11 cellular contexts compared by ENCODE assay signal in genomic region chr7:20113423-20114027, GRCh38.
A peak's percentile ranks its signal among the peaks of the same experiment; 100 is the strongest.
DNase-seq lines count a peak whose midpoint lies in the region; ATAC-seq and TF ChIP-seq lines count a peak whose summit lies in the region.
"Had no signal": no experiment of that assay in that cellular context is flagged by ENCODE, and none has a peak within 500 bp of the region (broad histone marks: within the 10 kb centered on the region; RNA-seq: fewer than 3 reads in every experiment).

No MANE protein-coding gene starts in this region.

- no peak for TF ChIP-seq POLR2A in sigmoid colon (IDR thresholded peaks at IDR 0.05)

- H3K27me3 ChIP-seq in BLaER1 (no peaks in the 10 kb centered on the region), OCI-LY3 (ENCODE audit: low read depth, low read length) (no peaks in the 10 kb centered on the region), sigmoid colon (no peaks in the 10 kb centered on the region)
- H3K27me3 ChIP-seq: gastroesophageal sphincter had no signal

- no peaks in the 10 kb centered on the region for H3K9me3 Mint-ChIP-seq in activated CD8-positive, alpha-beta T cell treated with anti-CD3 and anti-CD28 coated beads for 36 hours

- peaks cover 18% of the 10 kb centered on the region for H3K4me1 Mint-ChIP-seq in activated CD8-positive, alpha-beta T cell treated with anti-CD3 and anti-CD28 coated beads for 36 hours (ENCODE audit: low read depth)

- H2AFZ ChIP-seq in OCI-LY3 (ENCODE audit: low read depth, low read length), result no peak overlapping the region

- CTCF ChIA-PET in activated CD8-positive, alpha-beta T cell treated with anti-CD3 and anti-CD28 coated beads for 36 hours (lab: Charles Lee), result no interaction called here

- no peak overlapping the region for H3K27ac Mint-ChIP-seq in activated CD8-positive, alpha-beta T cell treated with anti-CD3 and anti-CD28 coated beads for 36 hours

- H3K4me3 ChIP-seq in BLaER1 (no peak overlapping the region), OCI-LY3 (ENCODE audit: low read length) (peak overlapping the region; percentile 29), sigmoid colon (no peak overlapping the region)
- H3K4me3 ChIP-seq: gastroesophageal sphincter had no signal

- no peaks in the 10 kb centered on the region for H4K20me1 ChIP-seq in BLaER1
- no peaks in the 10 kb centered on the region for H4K20me1 ChIP-seq in OCI-LY3 (ENCODE audit: insufficient read depth, low read length)

- H3K9ac ChIP-seq in BLaER1 (no peak overlapping the region), OCI-LY3 (ENCODE audit: low read length) (peak overlapping the region; percentile 12; the same call in 1 of the 2 replicates)
- H3K9ac ChIP-seq: SK-N-SH had no signal

- TF ChIP-seq CTCF in OCI-LY3 (IDR thresholded peaks at IDR 0.05; ENCODE audit: low read depth, low read length) (peak; percentile 5; the same call in 1 of the 2 replicates), sigmoid colon (IDR thresholded peaks at IDR 0.05) (no peak)
- TF ChIP-seq CTCF in activated CD8-positive, alpha-beta T cell treated with anti-CD3 and anti-CD28 coated beads for 36 hours (IDR thresholded peaks at IDR 0.05), result no peak

- H3K4me3 Mint-ChIP-seq in activated CD8-positive, alpha-beta T cell treated with anti-CD3 and anti-CD28 coated beads for 36 hours, result no peak overlapping the region

- H3K4me2 ChIP-seq in BLaER1, result 0 out of 2 replicates have a peak overlapping the region, but pooled peaks have one; percentile 6
- H3K4me2 ChIP-seq in OCI-LY3 (ENCODE audit: low read length), result peak overlapping the region; percentile 67
- H3K4me2 ChIP-seq: SK-N-SH had no signal

- H3K9me3 ChIP-seq in BLaER1 (no peaks in the 10 kb centered on the region), OCI-LY3 (ENCODE audit: insufficient read depth, low read length) (no peaks in the 10 kb centered on the region), sigmoid colon (no peaks in the 10 kb centered on the region)
- H3K9me3 ChIP-seq: gastroesophageal sphincter, SK-N-SH had no signal

- no peaks in the 10 kb centered on the region for H3K36me3 ChIP-seq in BLaER1
- no peaks in the 10 kb centered on the region for H3K36me3 ChIP-seq in OCI-LY3 (replicated peaks; ENCODE audit: low read depth, low read length)
- H3K36me3 ChIP-seq in sigmoid colon, result no peaks in the 10 kb centered on the region
- H3K36me3 ChIP-seq: gastroesophageal sphincter had no signal

- ATAC-seq in GM19438 (IDR thresholded peaks at IDR 0.05; ENCODE audit: low read depth, unreplicated experiment) (peak; percentile 90), HG03060 (IDR thresholded peaks at IDR 0.05; ENCODE audit: low read depth, unreplicated experiment) (peak; percentile 74)
- ATAC-seq in activated CD8-positive, alpha-beta T cell treated with anti-CD3 and anti-CD28 coated beads for 36 hours, result no peak
- ATAC-seq: gastroesophageal sphincter had no signal

- POLR2A ChIA-PET in activated CD8-positive, alpha-beta T cell treated with anti-CD3 and anti-CD28 coated beads for 36 hours (lab: Charles Lee), result interaction anchor here (1.1 kb wide), 1 partner anchor 33 kb away, joined by 3 read pairs; no protein-coding TSS in a partner anchor

- DNase-seq in sigmoid colon, result no peak
- DNase-seq in epidermal melanocyte (ENCODE audit: insufficient read length, low spot score), result no peak
- no peak for DNase-seq in activated CD8-positive, alpha-beta T cell treated with anti-CD3 and anti-CD28 coated beads for 36 hours
- DNase-seq in NCI-H226, result no peak
- DNase-seq: SK-N-SH had no signal

- peaks cover 17% of the 10 kb centered on the region for H3K4me1 ChIP-seq in BLaER1
- H3K4me1 ChIP-seq in OCI-LY3 (ENCODE audit: low read length), result peaks cover 45% of the 10 kb centered on the region
- H3K4me1 ChIP-seq in sigmoid colon, result peaks cover 0 to 27% (median 10%) of the 10 kb centered on the region in 4 donors

- no peaks in the 10 kb centered on the region for H3K36me3 Mint-ChIP-seq in activated CD8-positive, alpha-beta T cell treated with anti-CD3 and anti-CD28 coated beads for 36 hours (ENCODE audit: low read depth)

- no peak for TF ChIP-seq EP300 in sigmoid colon (IDR thresholded peaks at IDR 0.05)

- peaks cover 3% of the 10 kb centered on the region for H3K27me3 Mint-ChIP-seq in activated CD8-positive, alpha-beta T cell treated with anti-CD3 and anti-CD28 coated beads for 36 hours

- 57 to 60% methylated on average over 4 of the region's 4 CpGs for WGBS in sigmoid colon, 2 donors

- H3K27ac ChIP-seq in BLaER1 (no peak overlapping the region), OCI-LY3 (ENCODE audit: low read length) (peak overlapping the region; percentile 51), sigmoid colon (peak overlapping the region in 2 of 4 donors; percentile 0 to 3)
- H3K27ac ChIP-seq: C4-2B, gastroesophageal sphincter had no signal

- no peaks in the 10 kb centered on the region for H3K79me2 ChIP-seq in OCI-LY3 (ENCODE audit: low read length)

- intact Hi-C loops in sigmoid colon (cut with DNase I), result no loop called here
- intact Hi-C loops in activated CD8-positive, alpha-beta T cell treated with anti-CD3 and anti-CD28 coated beads for 36 hours (cut with micrococcal nuclease), result no loop called here
